In genomic region chr5:98770911-98771322, GRCh38 we compare ENCODE assay signal across 8 cellular contexts. TPM values are rescaled to one million over a fixed set of nuclear protein-coding genes. Genes with fewer than 3 reads are reported as not detected.
DNase-seq lines count a peak whose midpoint lies in the region; ATAC-seq and TF ChIP-seq lines count a peak whose summit lies in the region.

No MANE protein-coding gene starts in this region.

- H3K4me3 ChIP-seq in OCI-LY3 (ENCODE audit: low read length), result peak overlapping the region; percentile 92

- H3K4me3 Mint-ChIP-seq in effector memory CD8-positive, alpha-beta T cell, result peak overlapping the region; percentile 87 to 91
- H3K4me3 Mint-ChIP-seq in neural crest cell, result peak overlapping the region; percentile 94

- peak overlapping the region; percentile 53 for H3K9ac ChIP-seq in OCI-LY3 (ENCODE audit: low read length)

- H3K27ac ChIP-seq in OCI-LY3 (ENCODE audit: low read length), result no peak overlapping the region

- peaks cover 22% of the 10 kb centered on the region for H3K4me1 ChIP-seq in OCI-LY3 (ENCODE audit: low read length)

- H2AFZ ChIP-seq in OCI-LY3 (ENCODE audit: low read depth, low read length), result peak overlapping the region; percentile 86

- peaks cover 18% of the 10 kb centered on the region for H3K79me2 ChIP-seq in OCI-LY3 (ENCODE audit: low read length)

- H3K9me3 Mint-ChIP-seq in effector memory CD8-positive, alpha-beta T cell, result no peaks in the 10 kb centered on the region
- H3K9me3 Mint-ChIP-seq in neural crest cell, result no peaks in the 10 kb centered on the region

- H3K36me3 ChIP-seq in OCI-LY3 (replicated peaks; ENCODE audit: low read depth, low read length), result no peaks in the 10 kb centered on the region

- DNase-seq in NCI-H2171 treated with DMSO at 0.1 percent for 48 hours (lab: John Stamatoyannopoulos, UW), result peak; percentile 5
- no peak for DNase-seq in NCI-H2171 (lab: John Stamatoyannopoulos, UW)
- DNase-seq in effector memory CD8-positive, alpha-beta T cell, result peak in 2 of 3 experiments; percentile 2 to 20
- no peak for DNase-seq in neural crest cell (ENCODE audit: low read depth, low spot score)
- DNase-seq in COLO668 (lab: John Stamatoyannopoulos, UW; ENCODE audit: unreplicated experiment), result no peak
- DNase-seq in iPS-NIHi7 (ENCODE audit: extremely low spot score), result no peak

- peaks cover 45 to 51% of the 10 kb centered on the region in 2 donors for H3K4me1 Mint-ChIP-seq in effector memory CD8-positive, alpha-beta T cell (ENCODE audit: low read depth in 2 of 2)
- peaks cover 53% of the 10 kb centered on the region for H3K4me1 Mint-ChIP-seq in neural crest cell

- no peak for ATAC-seq in effector memory CD8-positive, alpha-beta T cell (replicated peaks)
- ATAC-seq in HG03457 (IDR thresholded peaks at IDR 0.05; ENCODE audit: unreplicated experiment), result no peak

- H3K9me3 ChIP-seq in OCI-LY3 (ENCODE audit: insufficient read depth, low read length), result no peaks in the 10 kb centered on the region

- peaks cover 27% of the 10 kb centered on the region for H3K36me3 Mint-ChIP-seq in effector memory CD8-positive, alpha-beta T cell (ENCODE audit: insufficient read depth)
- H3K36me3 Mint-ChIP-seq in neural crest cell (ENCODE audit: low read depth), result peaks cover 28% of the 10 kb centered on the region

- TF ChIP-seq CTCF in OCI-LY3 (IDR thresholded peaks at IDR 0.05; ENCODE audit: low read depth, low read length) (no peak), neural crest cell (conservative IDR thresholded peaks at IDR 0.05) (no peak)

- H3K27me3 ChIP-seq in OCI-LY3 (ENCODE audit: low read depth, low read length), result peaks cover 5% of the 10 kb centered on the region; the same call in 1 of the 2 replicates

- H3K4me2 ChIP-seq in OCI-LY3 (ENCODE audit: low read length), result peak overlapping the region; percentile 97

- H4K20me1 ChIP-seq in OCI-LY3 (ENCODE audit: insufficient read depth, low read length), result peaks cover 12% of the 10 kb centered on the region

- H3K27ac Mint-ChIP-seq in effector memory CD8-positive, alpha-beta T cell, result peak overlapping the region; percentile 17 to 44
- peak overlapping the region; percentile 96 for H3K27ac Mint-ChIP-seq in neural crest cell (ENCODE audit: unreplicated experiment)

- peaks cover 65 to 69% of the 10 kb centered on the region in 2 donors for H3K27me3 Mint-ChIP-seq in effector memory CD8-positive, alpha-beta T cell
- peaks cover 12% of the 10 kb centered on the region for H3K27me3 Mint-ChIP-seq in neural crest cell (ENCODE audit: low read depth)

RNA-seq across cellular contexts. Expression of gene RGMB, which starts 2.5 kb away (rescaled TPM):
- total RNA-seq in neural crest cell, result 98.3 and 99.4 TPM in 2 replicates

Comparison
In these comparisons a context has a peak if more than half of its experiments do, and no peak if none do; other contexts are left out.
1. DNase-seq: peak in NCI-H2171 treated with DMSO at 0.1 percent for 48 hours (single experiment) and effector memory CD8-positive, alpha-beta T cell (2 of 3); none in NCI-H2171 (single experiment), neural crest cell (single experiment), COLO668 (single experiment) and iPS-NIHi7 (single experiment).